8 cellular contexts compared by ENCODE assay signal in the genomic region with DNA sequence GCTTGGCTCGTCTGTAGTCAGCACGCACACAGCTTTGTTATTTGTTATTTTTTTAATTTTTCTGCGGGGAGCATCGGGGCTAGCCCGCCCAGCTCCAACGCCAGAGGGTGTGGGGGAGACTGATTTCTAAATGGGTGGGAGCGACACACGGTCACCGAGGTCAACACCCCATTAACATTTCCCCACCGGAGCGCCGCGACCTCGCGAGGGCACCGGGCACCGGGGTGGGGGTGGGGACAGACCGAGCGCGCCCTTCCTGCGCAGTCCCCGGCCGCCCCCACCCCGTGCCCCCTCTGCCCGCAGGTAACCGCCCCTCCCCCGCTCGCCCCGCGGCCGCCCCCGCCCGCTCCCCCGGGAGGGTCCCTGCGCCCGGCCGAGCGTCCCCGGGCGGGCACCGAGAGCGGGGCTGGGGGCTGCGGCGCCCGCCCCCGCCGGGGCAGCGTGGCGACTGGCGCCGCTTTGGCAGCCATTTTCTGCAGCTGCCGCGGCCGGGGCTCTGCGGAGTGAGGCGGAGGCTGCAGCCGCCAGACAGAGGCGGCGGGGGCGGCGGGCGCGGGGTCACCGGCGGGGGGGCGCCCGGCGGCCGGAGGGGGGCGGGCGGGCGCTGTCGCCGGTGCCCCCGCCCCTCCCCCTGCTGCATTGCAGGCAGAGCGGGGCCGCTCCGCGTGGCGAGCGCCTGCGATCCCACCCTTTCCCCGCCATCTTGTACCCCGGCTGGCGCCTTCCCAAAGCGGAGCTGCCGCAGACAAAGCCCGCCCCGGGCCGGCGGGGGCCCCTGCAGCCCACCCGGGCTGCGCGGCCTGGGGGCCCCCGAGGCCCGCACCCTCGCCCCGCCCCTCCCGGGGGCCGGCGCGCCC. TPM values are rescaled to one million over a fixed set of nuclear protein-coding genes. Genes with fewer than 3 reads are reported as not detected.
DNase-seq lines count a peak whose midpoint lies in the region; ATAC-seq, FAIRE-seq and TF ChIP-seq lines count a peak whose summit lies in the region.

No MANE protein-coding gene starts in this region.

- H3K36me3 ChIP-seq in PC-3 (ENCODE audit: low read depth, low read length) (no peaks in the 10 kb centered on the region), endothelial cell of umbilical vein (ENCODE audit: control insufficient read depth in 2 of 2, extremely low read depth in 1 of 2, insufficient read depth in 2 of 2, low read length in 2 of 2) (no peaks in the 10 kb centered on the region), skeletal muscle satellite cell (ENCODE audit: insufficient read depth, low read length) (no peaks in the 10 kb centered on the region)

- no peak for ATAC-seq in PC-3

- POLR2A ChIA-PET in PC-3 (lab: Charles Lee; ENCODE audit: unreplicated experiment): interaction anchor here (0.7 kb wide), 1 partner anchor 26 kb away, joined by 4 read pairs; the partner anchor contains the start of gene CBX4
- POLR2A ChIA-PET in endothelial cell of umbilical vein (lab: Charles Lee): interaction anchor here (0.5 kb wide), 1 partner anchor 67 kb away, joined by 5 read pairs; no protein-coding TSS in a partner anchor

- intact Hi-C loops in PC-3 (cut with micrococcal nuclease) (no loop called here), endothelial cell of umbilical vein (cut with micrococcal nuclease) (loop anchor here (1.0 kb wide), 1 partner anchor 16 kb away; the partner anchor contains the start of gene CBX8)

- dilution Hi-C loops in endothelial cell of umbilical vein (cut with MboI; ENCODE audit: extremely low pct_ligation_motif_present, low sequenced_read_pairs): no loop called here

- BruUV-seq in PC-3 (replicated peaks; lab: Mats Ljungman, UMichigan): no TSS peak
- no TSS peak for BruUV-seq in endothelial cell of umbilical vein (replicated peaks; lab: Mats Ljungman, UMichigan)

- H3K4me1 ChIP-seq in PC-3 (ENCODE audit: insufficient read depth, low read length) (peaks cover 29% of the 10 kb centered on the region), endothelial cell of umbilical vein (ENCODE audit: control insufficient read depth, extremely low read depth, insufficient read depth, low read length) (peaks cover 8% of the 10 kb centered on the region), skeletal muscle satellite cell (ENCODE audit: control insufficient read depth, insufficient read depth, low read length) (peaks cover 27% of the 10 kb centered on the region)

- H2AFZ ChIP-seq in PC-3 (ENCODE audit: low read length) (peak overlapping the region; percentile 37), endothelial cell of umbilical vein (ENCODE audit: low read depth, low read length) (peak overlapping the region; percentile 56)

- peak; percentile 19 to 69 (median 66) for DNase-seq in NCI-H1417 (lab: John Stamatoyannopoulos, UW)
- DNase-seq in NCI-H1417 treated with DMSO at 0.1 percent for 48 hours (lab: John Stamatoyannopoulos, UW): no peak
- no peak for DNase-seq in PC-3
- DNase-seq in endothelial cell of umbilical vein (ENCODE audit: low read depth, low spot score): no peak
- DNase-seq in NCI-H1048 (lab: John Stamatoyannopoulos, UW): no peak
- no peak for DNase-seq in activated CD4-positive, alpha-beta T cell treated with anti-CD3 and anti-CD28 coated beads, Interleukin-2, amount 50 U/mL, for 1 hour
- no peak for DNase-seq in A172 (ENCODE audit: low spot score)

- H3K4me3 ChIP-seq in PC-3 (ENCODE audit: low read length) (peak overlapping the region; percentile 50), endothelial cell of umbilical vein (replicated peaks in 1 of 3; ENCODE audit: insufficient read depth in 1 of 3, low read depth in 1 of 3, low read length in 3 of 3) (peak overlapping the region in 2 of 3 experiments; percentile 9 to 38), skeletal muscle satellite cell (ENCODE audit: low read length) (peak overlapping the region; percentile 56)

- H3K27ac ChIP-seq in PC-3 (ENCODE audit: low read length) (no peak overlapping the region), endothelial cell of umbilical vein (ENCODE audit: insufficient read depth, low read depth, low read length) (no peak overlapping the region)

- no peak for TF ChIP-seq POLR2A in endothelial cell of umbilical vein (IDR thresholded peaks at IDR 0.05; ENCODE audit: low read depth, low read length)

- 0 out of 2 replicates have a peak overlapping the region, but pooled peaks have one; percentile 13 for H3K9ac ChIP-seq in PC-3 (ENCODE audit: low read length)
- no peak overlapping the region for H3K9ac ChIP-seq in endothelial cell of umbilical vein (replicated peaks; ENCODE audit: extremely low read depth, insufficient read depth, low read length)
- peak overlapping the region; percentile 55 for H3K9ac ChIP-seq in skeletal muscle satellite cell (ENCODE audit: low read depth, low read length)

- no peaks in the 10 kb centered on the region for H3K9me2 ChIP-seq in PC-3 (replicated peaks; ENCODE audit: low read length)

- H3K79me2 ChIP-seq in PC-3 (ENCODE audit: low read length) (no peaks in the 10 kb centered on the region), endothelial cell of umbilical vein (ENCODE audit: control insufficient read depth, insufficient read depth, low read length) (no peaks in the 10 kb centered on the region)

- H3K9me3 ChIP-seq in PC-3 (ENCODE audit: low read length) (no peaks in the 10 kb centered on the region), endothelial cell of umbilical vein (replicated peaks; ENCODE audit: control insufficient read depth, insufficient read depth, low read length) (no peaks in the 10 kb centered on the region), skeletal muscle satellite cell (replicated peaks; ENCODE audit: low read length) (no peaks in the 10 kb centered on the region)

- CTCF ChIA-PET in PC-3 (lab: Charles Lee) (interaction anchor here (1.0 kb wide), 1 partner anchor 71 kb away, joined by 4 read pairs; no protein-coding TSS in a partner anchor), endothelial cell of umbilical vein (lab: Charles Lee) (interaction anchor here (0.8 to 6.1 kb wide), 13 partner anchors 10 to 181 kb away, joined by 3 to 59 read pairs (median 7); partner anchors contain the start of genes CBX4 and CBX8)

- H3K4me2 ChIP-seq in PC-3 (ENCODE audit: low read length) (peak overlapping the region; percentile 83), endothelial cell of umbilical vein (ENCODE audit: insufficient read depth, low read length) (peak overlapping the region; percentile 24), skeletal muscle satellite cell (ENCODE audit: low read length) (peak overlapping the region; percentile 81)

- H4K20me1 ChIP-seq in PC-3 (ENCODE audit: low read length) (no peaks in the 10 kb centered on the region), endothelial cell of umbilical vein (replicated peaks; ENCODE audit: control insufficient read depth, extremely low read depth, insufficient read depth, low read length) (no peaks in the 10 kb centered on the region)

- no peaks in the 10 kb centered on the region for H3F3A ChIP-seq in PC-3 (ENCODE audit: low read length, unreplicated experiment)

- no peaks in the 10 kb centered on the region for H3K9me1 ChIP-seq in endothelial cell of umbilical vein (replicated peaks; ENCODE audit: control insufficient read depth, extremely low read depth, insufficient read depth, low read length)

- no peak for FAIRE-seq in endothelial cell of umbilical vein (lab: Jason Lieb, UNC)

- TF ChIP-seq CTCF in PC-3 (conservative IDR thresholded peaks at IDR 0.05; ENCODE audit: low read depth, low read length) (no peak), endothelial cell of umbilical vein (IDR thresholded peaks at IDR 0.05; ENCODE audit: extremely low read depth in 1 of 2, insufficient read depth in 1 of 2, low read depth in 1 of 2, low read length in 2 of 2) (no peak)

- peaks cover 34% of the 10 kb centered on the region for H3K27me3 ChIP-seq in PC-3 (ENCODE audit: low read length)
- H3K27me3 ChIP-seq in endothelial cell of umbilical vein (ENCODE audit: control insufficient read depth in 2 of 2, insufficient read depth in 2 of 2, low read length in 2 of 2): peaks cover 65 to 81% of the 10 kb centered on the region in 2 experiments
- H3K27me3 ChIP-seq in skeletal muscle satellite cell (ENCODE audit: control insufficient read depth, insufficient read depth, low read length): peaks cover 75% of the 10 kb centered on the region

RNA-seq across cellular contexts. Expression of gene CBX8, which starts 16.3 kb away (rescaled TPM):
- total RNA-seq in PC-3 (2014; rRNA removed): 11.3 and 12.8 TPM in 2 replicates
- 3.1 TPM in 2 replicates for total RNA-seq in endothelial cell of umbilical vein
- polyA plus RNA-seq in endothelial cell of umbilical vein: 0.49 and 0.69 TPM in 2 replicates
- polyA plus RNA-seq in endothelial cell of umbilical vein (2011; cell fraction: cytosol; rRNA removed): 0.28 and 0.41 TPM in 2 replicates
- polyA plus RNA-seq in endothelial cell of umbilical vein (2011; cell fraction: nucleus; rRNA removed): 0.40 and 1.1 TPM in 2 replicates
- 1.4 and 1.8 TPM in 2 replicates for polyA plus RNA-seq in endothelial cell of umbilical vein (2012)
- 0.25 and 1.1 TPM in 2 replicates for polyA minus RNA-seq in endothelial cell of umbilical vein
- polyA minus RNA-seq in endothelial cell of umbilical vein (2011; cell fraction: cytosol; rRNA and poly(A)+ RNA removed): 2.4 TPM
- 0.19 and 0.34 TPM in 2 replicates for polyA minus RNA-seq in endothelial cell of umbilical vein (2011; cell fraction: nucleus; rRNA and poly(A)+ RNA removed)
- total RNA-seq in skeletal muscle satellite cell (2012; rRNA removed): 1.5 and 3.5 TPM in 2 replicates
- total RNA-seq in A172 (2014; rRNA removed; shearing (Covaris generic)): 7.9 and 8.8 TPM in 2 replicates

RNA-seq across cellular contexts. Expression of gene CBX4, which starts 26.0 kb away (rescaled TPM):
- total RNA-seq in PC-3 (2014; rRNA removed) (53.5 and 75.4 TPM in 2 replicates), endothelial cell of umbilical vein (12.3 TPM in 2 replicates)
- 7.0 and 9.3 TPM in 2 replicates for polyA plus RNA-seq in endothelial cell of umbilical vein
- 3.9 and 5.3 TPM in 2 replicates for polyA plus RNA-seq in endothelial cell of umbilical vein (2011; cell fraction: cytosol; rRNA removed)
- polyA plus RNA-seq in endothelial cell of umbilical vein (2011; cell fraction: nucleus; rRNA removed): 4.6 and 5.5 TPM in 2 replicates
- 3.4 and 5.9 TPM in 2 replicates for polyA plus RNA-seq in endothelial cell of umbilical vein (2012)
- 2.9 and 3.6 TPM in 2 replicates for polyA minus RNA-seq in endothelial cell of umbilical vein
- polyA minus RNA-seq in endothelial cell of umbilical vein (2011; cell fraction: cytosol; rRNA and poly(A)+ RNA removed): 36.5 TPM
- polyA minus RNA-seq in endothelial cell of umbilical vein (2011; cell fraction: nucleus; rRNA and poly(A)+ RNA removed): 2.4 and 3.1 TPM in 2 replicates
- 9.9 and 10.9 TPM in 2 replicates for total RNA-seq in skeletal muscle satellite cell (2012; rRNA removed)
- total RNA-seq in A172 (2014; rRNA removed; shearing (Covaris generic)): 17.2 and 20.5 TPM in 2 replicates

RNA-seq across cellular contexts. Expression of gene CBX2, which starts 35.2 kb away (rescaled TPM):
- total RNA-seq in PC-3 (2014; rRNA removed) (39.2 and 43.9 TPM in 2 replicates), endothelial cell of umbilical vein (19.8 and 20.0 TPM in 2 replicates)
- polyA plus RNA-seq in endothelial cell of umbilical vein: 10.5 and 12.6 TPM in 2 replicates
- 8.4 and 9.0 TPM in 2 replicates for polyA plus RNA-seq in endothelial cell of umbilical vein (2011; cell fraction: cytosol; rRNA removed)
- 11.0 and 11.7 TPM in 2 replicates for polyA plus RNA-seq in endothelial cell of umbilical vein (2011; cell fraction: nucleus; rRNA removed)
- 9.3 and 9.8 TPM in 2 replicates for polyA plus RNA-seq in endothelial cell of umbilical vein (2012)
- 11.0 and 12.1 TPM in 2 replicates for polyA minus RNA-seq in endothelial cell of umbilical vein
- 23.6 TPM for polyA minus RNA-seq in endothelial cell of umbilical vein (2011; cell fraction: cytosol; rRNA and poly(A)+ RNA removed)
- polyA minus RNA-seq in endothelial cell of umbilical vein (2011; cell fraction: nucleus; rRNA and poly(A)+ RNA removed): 3.8 and 6.0 TPM in 2 replicates
- 1.8 and 2.4 TPM in 2 replicates for total RNA-seq in skeletal muscle satellite cell (2012; rRNA removed)
- 24.7 and 27.2 TPM in 2 replicates for total RNA-seq in A172 (2014; rRNA removed; shearing (Covaris generic))

Comparison
In these comparisons a context has a peak if more than half of its experiments do, and no peak if none do; other contexts are left out.
1. DNase-seq: peak in NCI-H1417 (3 of 3); none in NCI-H1417 treated with DMSO at 0.1 percent for 48 hours (single experiment), PC-3 (single experiment), endothelial cell of umbilical vein (single experiment), NCI-H1048 (single experiment), activated CD4-positive, alpha-beta T cell treated with anti-CD3 and anti-CD28 coated beads, Interleukin-2, amount 50 U/mL, for 1 hour (single experiment) and A172 (single experiment).
2. H3K4me2 ChIP-seq: peak in every context shown above with its lines; median percentile 83 in PC-3; 81 in skeletal muscle satellite cell; 24 in endothelial cell of umbilical vein.
3. Peak in every context shown above with its lines, with median percentiles within 50 percentile points of each other: H3K4me3 ChIP-seq.